8 cellular contexts compared by ENCODE assay signal in the genomic region with DNA sequence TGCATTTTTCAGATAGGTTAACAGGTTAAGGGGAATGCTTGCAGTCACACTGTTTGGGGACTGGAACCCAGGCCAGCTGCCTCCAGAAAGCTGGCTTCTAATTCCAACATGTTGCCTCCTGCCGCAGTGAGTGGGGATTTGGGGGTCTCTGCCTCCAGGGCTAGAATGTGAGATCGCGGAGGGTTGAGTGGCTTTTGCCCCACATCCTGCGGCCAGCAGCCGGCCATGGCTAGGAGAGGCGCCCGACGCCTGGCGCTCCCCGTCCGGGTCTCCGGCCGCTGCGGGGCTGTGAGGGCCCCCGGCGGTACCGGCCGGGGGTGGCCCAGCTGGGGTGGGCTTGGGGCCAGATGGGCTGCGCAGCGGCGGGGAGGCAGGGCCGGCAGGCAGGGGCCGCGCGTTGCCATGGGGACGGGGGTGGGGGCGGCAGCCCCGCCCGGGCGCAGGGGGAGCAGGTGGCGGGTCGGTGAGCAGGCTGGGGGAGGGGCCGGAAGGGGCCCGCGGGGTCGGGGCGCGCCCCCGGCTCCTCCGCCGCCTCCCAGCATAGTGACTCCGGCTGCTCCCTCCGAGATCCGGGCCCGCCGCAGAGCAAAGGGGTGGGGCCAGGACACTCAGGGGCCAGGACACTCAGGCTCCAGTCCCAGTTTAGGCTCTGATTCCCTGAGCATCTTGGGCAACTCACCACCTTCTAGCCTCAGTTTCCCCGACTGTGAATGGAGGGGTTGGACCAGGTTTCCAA.
A peak's percentile ranks its signal among the peaks of the same experiment; 100 is the strongest.
DNase-seq lines count a peak whose midpoint lies in the region; ATAC-seq and TF ChIP-seq lines count a peak whose summit lies in the region.

No MANE protein-coding gene starts in this region.

- peaks cover 18% of the 10 kb centered on the region for H3K4me1 Mint-ChIP-seq in T-helper 2 cell treated with Interferon-gamma antibody and Interleukin-4, amounts not matched to agents 5 μg/mL and 100 μg/mL, for 36 hours (ENCODE audit: low read depth)
- H3K4me1 Mint-ChIP-seq in activated naive CD8-positive, alpha-beta T cell (ENCODE audit: low read depth) = peaks cover 43% of the 10 kb centered on the region

- peaks cover 31% of the 10 kb centered on the region for H3K27me3 Mint-ChIP-seq in T-helper 2 cell treated with Interferon-gamma antibody and Interleukin-4, amounts not matched to agents 5 μg/mL and 100 μg/mL, for 36 hours (ENCODE audit: low read depth)
- H3K27me3 Mint-ChIP-seq in activated naive CD8-positive, alpha-beta T cell = no peaks in the 10 kb centered on the region

- H3K36me3 ChIP-seq in left lung (no peaks in the 10 kb centered on the region), thymus (ENCODE audit: control insufficient read depth, insufficient read depth) (peaks cover 3% of the 10 kb centered on the region)

- DNase-seq in T-helper 2 cell treated with Interferon-gamma antibody and Interleukin-4, amounts not matched to agents 5 μg/mL and 100 μg/mL, for 36 hours (ENCODE audit: low spot score) = no peak
- no peak for DNase-seq in T-helper 2 cell
- no peak for DNase-seq in left lung
- no peak for DNase-seq in HPDE6-E6E7 (ENCODE audit: extremely low spot score)

- peaks cover 3 to 16% of the 10 kb centered on the region in 2 donors for H3K4me1 ChIP-seq in left lung
- peaks cover 63% of the 10 kb centered on the region for H3K4me1 ChIP-seq in thymus (ENCODE audit: control insufficient read depth, insufficient read depth, low read length)

- no peak for TF ChIP-seq CTCF in left lung (IDR thresholded peaks at IDR 0.05)

- peaks cover 5 to 33% of the 10 kb centered on the region in 2 donors for H3K27me3 ChIP-seq in left lung
- H3K27me3 ChIP-seq in thymus (ENCODE audit: control insufficient read depth, insufficient read depth) = no peaks in the 10 kb centered on the region

- H3K27ac Mint-ChIP-seq in T-helper 2 cell treated with Interferon-gamma antibody and Interleukin-4, amounts not matched to agents 5 μg/mL and 100 μg/mL, for 36 hours = no peak overlapping the region
- H3K27ac Mint-ChIP-seq in activated naive CD8-positive, alpha-beta T cell = peak overlapping the region; percentile 69

- H3K27ac ChIP-seq in left lung (no peak overlapping the region), thymus (ENCODE audit: low read depth) (peak overlapping the region; percentile 96)

- H3K4me3 ChIP-seq in left lung (peak overlapping the region; percentile 12 to 24), thymus (ENCODE audit: low read length) (peak overlapping the region; percentile 57)

- H3K4me3 Mint-ChIP-seq in T-helper 2 cell treated with Interferon-gamma antibody and Interleukin-4, amounts not matched to agents 5 μg/mL and 100 μg/mL, for 36 hours = peak overlapping the region; percentile 57
- peak overlapping the region; percentile 77 for H3K4me3 Mint-ChIP-seq in activated naive CD8-positive, alpha-beta T cell

- intact Hi-C loops in left lung (cut with DNase I) = no loop called here

- WGBS in thymus = under 1% methylated on average over 47 of the region's 47 CpGs

- peak; percentile 64 for ATAC-seq in left lung
- no peak for ATAC-seq in HG03354 (IDR thresholded peaks at IDR 0.05; ENCODE audit: poor library complexity, severe bottlenecking, unreplicated experiment)
- ATAC-seq in GM21576 (IDR thresholded peaks at IDR 0.05; ENCODE audit: unreplicated experiment) = no peak

- H3K9me3 ChIP-seq in left lung = no peaks in the 10 kb centered on the region
- H3K9me3 ChIP-seq in thymus (ENCODE audit: control insufficient read depth) = no peaks in the 10 kb centered on the region

- H3K9me3 Mint-ChIP-seq in T-helper 2 cell treated with Interferon-gamma antibody and Interleukin-4, amounts not matched to agents 5 μg/mL and 100 μg/mL, for 36 hours = no peaks in the 10 kb centered on the region
- no peaks in the 10 kb centered on the region for H3K9me3 Mint-ChIP-seq in activated naive CD8-positive, alpha-beta T cell (ENCODE audit: low read depth)

- H3K36me3 Mint-ChIP-seq in T-helper 2 cell treated with Interferon-gamma antibody and Interleukin-4, amounts not matched to agents 5 μg/mL and 100 μg/mL, for 36 hours (ENCODE audit: low read depth) = no peaks in the 10 kb centered on the region
- no peaks in the 10 kb centered on the region for H3K36me3 Mint-ChIP-seq in activated naive CD8-positive, alpha-beta T cell
